Comparison of ENCODE assay signal across 24 cellular contexts in genomic region chr10:91957091-91957490, GRCh38. TPM values are rescaled to one million over a fixed set of nuclear protein-coding genes. Genes with fewer than 3 reads are reported as not detected.
"Had no signal": no experiment of that assay in that cellular context is flagged by ENCODE, and none has a peak within 500 bp of the region (broad histone marks: within the 10 kb centered on the region; RNA-seq: fewer than 3 reads in every experiment).

No MANE protein-coding gene starts in this region.

- H3K27ac ChIP-seq: KMS-11, SJSA1, SK-N-MC had no signal

- H3K9ac ChIP-seq: KMS-11 had no signal

- ATAC-seq: HepG2, K562 had no signal

- H3K4me3 ChIP-seq: K562, SJSA1, SK-N-MC had no signal

- H3K9me3 ChIP-seq: SJSA1 had no signal

- H3K27me3 ChIP-seq: SJSA1 had no signal

- FAIRE-seq: HepG2, K562, RCC 7860 had no signal

- DNase-seq: Kasumi-1, MM.1S, NCI-H1092 treated with DMSO at 0.1 percent for 48 hours, NCI-H1436 treated with DMSO at 0.1 percent for 48 hours, NCI-H1694, NCI-H187 treated with DMSO at 0.1 percent for 48 hours, NCI-H2029 treated with DMSO at 0.1 percent for 48 hours, NCI-H2171 treated with DMSO at 0.1 percent for 48 hours, NCI-H226, NCI-H446, NCI-H510A, NCI-H524 treated with DMSO at 0.1 percent for 48 hours, NCI-H69, NCI-H774, Right ventricle myocardium superior, RPMI8226, SIG-M5 had no signal

- H3K4me3 Mint-ChIP-seq: IgD-negative memory B cell had no signal

- H3K27me3 Mint-ChIP-seq: IgD-negative memory B cell had no signal

- H3K4me2 ChIP-seq: KMS-11 had no signal

- H3K9me3 Mint-ChIP-seq: IgD-negative memory B cell had no signal

RNA-seq across cellular contexts. Expression of gene FGFBP3, which starts 47.8 kb away (rescaled TPM):
- total RNA-seq: SJSA1 had no signal
